Comparison of ENCODE assay signal across 21 cellular contexts in the genomic region with DNA sequence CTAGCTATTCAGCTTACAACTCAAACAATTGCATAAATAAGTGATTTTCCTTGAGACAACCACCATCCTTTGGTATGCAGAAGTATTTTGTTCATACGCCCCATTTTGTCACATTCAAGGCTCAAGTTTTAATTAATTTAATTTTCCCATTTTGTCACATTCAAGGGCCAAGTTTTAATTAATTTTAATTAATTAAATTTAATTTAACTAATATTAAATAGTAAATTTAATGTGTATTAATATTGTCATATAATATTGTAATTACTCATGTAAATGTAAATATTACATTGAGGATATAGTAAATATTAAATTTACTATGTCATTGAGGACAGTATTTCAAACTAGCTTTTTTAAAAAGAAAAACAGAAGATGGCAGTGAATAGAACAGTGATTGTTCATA.
"Had no signal": no experiment of that assay in that cellular context is flagged by ENCODE, and none has a peak within 500 bp of the region (broad histone marks: within the 10 kb centered on the region; RNA-seq: fewer than 3 reads in every experiment).

No MANE protein-coding gene starts in this region.

- H3K4me3 Mint-ChIP-seq: IgD-negative memory B cell had no signal

- ATAC-seq: K562, Panc1, PC-3 had no signal

- H3K4me1 Mint-ChIP-seq: IgD-negative memory B cell had no signal

- DNase-seq: Kasumi-1, MM.1S, NCI-H1092 treated with DMSO at 0.1 percent for 48 hours, NCI-H1436, NCI-H187, NCI-H2029, NCI-H2081 treated with DMSO at 0.1 percent for 48 hours, NCI-H2171, NCI-H2227 treated with DMSO at 0.1 percent for 48 hours, NCI-H524, NCI-H526 treated with DMSO at 0.1 percent for 48 hours, NCI-H748 treated with DMSO at 0.1 percent for 48 hours, PC-3, SHP77, SK-N-SH, SW 1271 had no signal

- FAIRE-seq: K562 had no signal

- H3K9me3 ChIP-seq: SK-N-SH had no signal

- H3K9me3 Mint-ChIP-seq: IgD-negative memory B cell had no signal

- H3K27ac ChIP-seq: KMS-11, RWPE1 had no signal

- H3K27me3 Mint-ChIP-seq: IgD-negative memory B cell had no signal

- H3K4me3 ChIP-seq: K562 had no signal
